In genomic region chr6:35624341-35625070, GRCh38 we compare ENCODE assay signal across 8 cellular contexts.
A peak's percentile ranks its signal among the peaks of the same experiment; 100 is the strongest.
DNase-seq lines count a peak whose midpoint lies in the region; ATAC-seq and TF ChIP-seq lines count a peak whose summit lies in the region.

No MANE protein-coding gene starts in this region.

- H4K20me1 ChIP-seq in OCI-LY7 (ENCODE audit: insufficient read depth, low read length): no peaks in the 10 kb centered on the region
- no peaks in the 10 kb centered on the region for H4K20me1 ChIP-seq in smooth muscle cell (ENCODE audit: low read depth)

- H3K79me2 ChIP-seq in OCI-LY7 (ENCODE audit: insufficient read depth, low read depth, low read length) (no peaks in the 10 kb centered on the region), smooth muscle cell (ENCODE audit: low read depth) (no peaks in the 10 kb centered on the region)

- H3K4me2 ChIP-seq in OCI-LY7 (ENCODE audit: low read length): no peak overlapping the region
- no peak overlapping the region for H3K4me2 ChIP-seq in smooth muscle cell

- no peaks in the 10 kb centered on the region for H3K9me2 ChIP-seq in OCI-LY7 (ENCODE audit: insufficient read depth, low read length)

- POLR2A ChIA-PET in OCI-LY7 (lab: Charles Lee): interaction anchor here (0.5 to 0.9 kb wide), 2 partner anchors 23 to 341 kb away, joined by 3 read pairs; no protein-coding TSS in a partner anchor

- no peaks in the 10 kb centered on the region for H3K4me1 ChIP-seq in OCI-LY7 (ENCODE audit: insufficient read depth, low read length, poor library complexity, severe bottlenecking)
- H3K4me1 ChIP-seq in smooth muscle cell (ENCODE audit: low read depth): no peaks in the 10 kb centered on the region
- no peaks in the 10 kb centered on the region for H3K4me1 ChIP-seq in ascending aorta

- H3K27ac ChIP-seq in OCI-LY7 (ENCODE audit: low read depth, low read length, poor library complexity, severe bottlenecking) (no peak overlapping the region), smooth muscle cell (ENCODE audit: low read depth) (no peak overlapping the region), ascending aorta (peak overlapping the region in 1 of 2 donors; percentile 28)

- H3K4me3 ChIP-seq in OCI-LY7 (ENCODE audit: low read depth, low read length, poor library complexity, severe bottlenecking): no peak overlapping the region
- no peak overlapping the region for H3K4me3 ChIP-seq in smooth muscle cell
- H3K4me3 ChIP-seq in ascending aorta: no peak overlapping the region

- H2AFZ ChIP-seq in OCI-LY7 (ENCODE audit: low read length) (no peak overlapping the region), smooth muscle cell (ENCODE audit: low read depth) (no peak overlapping the region)

- H3K27me3 ChIP-seq in smooth muscle cell (ENCODE audit: low read depth): no peaks in the 10 kb centered on the region
- H3K27me3 ChIP-seq in ascending aorta: no peaks in the 10 kb centered on the region

- ATAC-seq in activated CD4-positive, CD25-positive, alpha-beta regulatory T cell treated with anti-CD3 and anti-CD28 coated beads, Interleukin-2, amount 50 U/mL, for 24 hours: peak; percentile 13 to 36

- BruUV-seq in OCI-LY7 (replicated peaks; lab: Mats Ljungman, UMichigan): no TSS peak

- H3K9me3 ChIP-seq in OCI-LY7 (ENCODE audit: low read length) (no peaks in the 10 kb centered on the region), smooth muscle cell (replicated peaks; ENCODE audit: low read depth) (no peaks in the 10 kb centered on the region), ascending aorta (no peaks in the 10 kb centered on the region)

- TF ChIP-seq CTCF in OCI-LY7 (conservative IDR thresholded peaks at IDR 0.05; ENCODE audit: low read length) (peak; percentile 41), smooth muscle cell (IDR thresholded peaks at IDR 0.05; ENCODE audit: borderline replicate concordance, insufficient read depth, poor library complexity, severe bottlenecking) (peak; percentile 33), ascending aorta (IDR thresholded peaks at IDR 0.05) (peak in 1 of 3 experiments; percentile 36)

- CTCF ChIA-PET in OCI-LY7 (lab: Charles Lee; ENCODE audit: unreplicated experiment): no interaction called here

- H3F3A ChIP-seq in smooth muscle cell (ENCODE audit: low read depth): no peaks in the 10 kb centered on the region

- H3K36me3 ChIP-seq in OCI-LY7 (ENCODE audit: insufficient read depth, low read length): peaks cover 79% of the 10 kb centered on the region
- no peaks in the 10 kb centered on the region for H3K36me3 ChIP-seq in smooth muscle cell (ENCODE audit: low read depth)
- H3K36me3 ChIP-seq in ascending aorta: peaks cover 63 to 92% of the 10 kb centered on the region in 2 donors

- DNase-seq in activated CD4-positive, CD25-positive, alpha-beta regulatory T cell treated with anti-CD3 and anti-CD28 coated beads, Interleukin-2, amount 50 U/mL, for 72 hours: no peak
- DNase-seq in OCI-LY7 (ENCODE audit: low spot score) (no peak), dermis blood vessel endothelial cell (peak; percentile 60), smooth muscle cell (lab: John Stamatoyannopoulos, UW; ENCODE audit: unreplicated experiment) (no peak), ascending aorta (ENCODE audit: low spot score in 2 of 2) (no peak), NCI-H748 treated with DMSO at 0.1 percent for 48 hours (lab: John Stamatoyannopoulos, UW) (no peak), DMS153 treated with DMSO at 0.1 percent for 48 hours (lab: John Stamatoyannopoulos, UW; ENCODE audit: unreplicated experiment) (no peak)

- 92% methylated on average over 9 of the region's 9 CpGs for WGBS in smooth muscle cell (ENCODE audit: low lambda C conversion rate)

- intact Hi-C loops in OCI-LY7 (cut with micrococcal nuclease; ENCODE audit: unreplicated experiment) (no loop called here), ascending aorta (cut with DNase I) (loop anchor here (5.0 kb wide), 1 partner anchor 42 kb away; no protein-coding TSS in a partner anchor)

- no peak overlapping the region for H3K9ac ChIP-seq in smooth muscle cell (ENCODE audit: low read depth)
